In the genomic region with DNA sequence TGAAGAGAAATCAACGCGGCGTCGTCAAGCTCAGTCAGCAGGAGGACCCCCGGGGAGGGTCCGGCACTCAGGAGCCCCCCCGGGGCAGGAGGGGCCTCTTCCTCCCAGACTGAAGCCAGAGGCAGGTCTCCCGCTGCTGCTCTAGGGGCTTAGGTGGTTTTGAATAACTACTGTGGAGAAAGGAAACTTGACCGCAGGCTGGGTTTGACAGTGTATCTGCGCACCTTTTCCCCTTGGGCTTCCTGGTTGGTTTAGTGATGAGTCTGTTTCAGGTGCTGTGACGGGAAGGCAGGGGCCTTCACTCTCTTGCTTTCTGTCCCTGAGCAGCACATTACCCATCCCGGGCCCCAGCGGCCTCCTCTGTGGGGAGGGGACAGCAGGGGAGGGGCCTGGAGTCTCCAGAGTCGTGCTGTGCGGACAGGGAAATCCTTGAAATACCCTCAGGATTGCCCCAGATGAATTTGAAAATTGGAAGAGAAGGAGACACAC, we compare ENCODE assay signal across 21 cellular contexts.
DNase-seq lines count a peak whose midpoint lies in the region; ATAC-seq and TF ChIP-seq lines count a peak whose summit lies in the region.
"Had no signal": no experiment of that assay in that cellular context is flagged by ENCODE, and none has a peak within 500 bp of the region (broad histone marks: within the 10 kb centered on the region; RNA-seq: fewer than 3 reads in every experiment).

No MANE protein-coding gene starts in this region.

- no peak for ATAC-seq in activated CD8-positive, alpha-beta T cell treated with anti-CD3 and anti-CD28 coated beads, Interleukin-2, amount 10 ng/mL, durations not matched to agents 7 days and 5 days
- ATAC-seq in activated CD8-positive, alpha-beta T cell treated with anti-CD3 and anti-CD28 coated beads for 36 hours = no peak
- ATAC-seq: CD8-positive, alpha-beta T cell; PC-3 had no signal

- intact Hi-C loops in activated CD8-positive, alpha-beta T cell treated with anti-CD3 and anti-CD28 coated beads for 36 hours (cut with micrococcal nuclease) = no loop called here

- no peaks in the 10 kb centered on the region for H3K4me1 Mint-ChIP-seq in activated CD8-positive, alpha-beta T cell treated with anti-CD3 and anti-CD28 coated beads, Interleukin-2, amount 10 ng/mL, durations not matched to agents 7 days and 5 days (ENCODE audit: low read depth)
- H3K4me1 Mint-ChIP-seq in activated CD8-positive, alpha-beta T cell treated with anti-CD3 and anti-CD28 coated beads for 36 hours (ENCODE audit: low read depth) = no peaks in the 10 kb centered on the region

- no peak for TF ChIP-seq EP300 in neural cell (conservative IDR thresholded peaks at IDR 0.05; ENCODE audit: poor library complexity, severe bottlenecking)

- no peaks in the 10 kb centered on the region for H3K79me2 ChIP-seq in OCI-LY1 (ENCODE audit: insufficient read depth, low read length)
- no peaks in the 10 kb centered on the region for H3K79me2 ChIP-seq in neural cell (replicated peaks; ENCODE audit: insufficient read depth, low read length)

- CTCF ChIA-PET in activated CD8-positive, alpha-beta T cell treated with anti-CD3 and anti-CD28 coated beads, Interleukin-2, amount 10 ng/mL, durations not matched to agents 7 days and 5 days (lab: Charles Lee) = no interaction called here
- CTCF ChIA-PET in activated CD8-positive, alpha-beta T cell treated with anti-CD3 and anti-CD28 coated beads for 36 hours (lab: Charles Lee) = no interaction called here

- no peaks in the 10 kb centered on the region for H3K9me2 ChIP-seq in OCI-LY1 (ENCODE audit: low read depth, low read length)
- no peaks in the 10 kb centered on the region for H3K9me2 ChIP-seq in neural cell (ENCODE audit: insufficient read depth, low read length)

- H3K4me3 Mint-ChIP-seq in activated CD8-positive, alpha-beta T cell treated with anti-CD3 and anti-CD28 coated beads, Interleukin-2, amount 10 ng/mL, durations not matched to agents 7 days and 5 days = no peak overlapping the region
- no peak overlapping the region for H3K4me3 Mint-ChIP-seq in activated CD8-positive, alpha-beta T cell treated with anti-CD3 and anti-CD28 coated beads for 36 hours
- H3K4me3 Mint-ChIP-seq: CD8-positive, alpha-beta T cell had no signal

- no peaks in the 10 kb centered on the region for H3K9me3 Mint-ChIP-seq in activated CD8-positive, alpha-beta T cell treated with anti-CD3 and anti-CD28 coated beads, Interleukin-2, amount 10 ng/mL, durations not matched to agents 7 days and 5 days (ENCODE audit: insufficient read depth)
- H3K9me3 Mint-ChIP-seq in activated CD8-positive, alpha-beta T cell treated with anti-CD3 and anti-CD28 coated beads for 36 hours = no peaks in the 10 kb centered on the region
- H3K9me3 Mint-ChIP-seq: CD8-positive, alpha-beta T cell had no signal

- H3K27me3 Mint-ChIP-seq in activated CD8-positive, alpha-beta T cell treated with anti-CD3 and anti-CD28 coated beads, Interleukin-2, amount 10 ng/mL, durations not matched to agents 7 days and 5 days (ENCODE audit: low read depth) = no peaks in the 10 kb centered on the region
- H3K27me3 Mint-ChIP-seq in activated CD8-positive, alpha-beta T cell treated with anti-CD3 and anti-CD28 coated beads for 36 hours = peaks cover 2% of the 10 kb centered on the region

- peak overlapping the region; percentile 61 for H3K4me2 ChIP-seq in OCI-LY1 (ENCODE audit: low read length)
- H3K4me2 ChIP-seq in neural cell (ENCODE audit: low read length) = no peak overlapping the region

- H3K9me3 ChIP-seq in OCI-LY1 (ENCODE audit: low read length) (0 out of 2 replicates have a peak, but pooled peaks cover 5% of the 10 kb centered on the region), neural cell (ENCODE audit: low read length) (peaks cover 5% of the 10 kb centered on the region)
- H3K9me3 ChIP-seq: BE2C, HAP-1 had no signal

- no peak overlapping the region for H2AFZ ChIP-seq in OCI-LY1 (ENCODE audit: low read length)
- no peak overlapping the region for H2AFZ ChIP-seq in neural cell (ENCODE audit: low read depth, low read length)

- H3K36me3 ChIP-seq in OCI-LY1 (ENCODE audit: insufficient read depth, low read length) = peaks cover 11% of the 10 kb centered on the region
- no peaks in the 10 kb centered on the region for H3K36me3 ChIP-seq in neural cell (ENCODE audit: insufficient read depth, low read length)
- H3K36me3 ChIP-seq: BE2C, HAP-1 had no signal

- no peaks in the 10 kb centered on the region for H3K27me3 ChIP-seq in OCI-LY1 (ENCODE audit: insufficient read depth, low read length)
- H3K27me3 ChIP-seq in neural cell (ENCODE audit: insufficient read depth, low read depth, low read length) = no peaks in the 10 kb centered on the region

- POLR2A ChIA-PET in activated CD8-positive, alpha-beta T cell treated with anti-CD3 and anti-CD28 coated beads, Interleukin-2, amount 10 ng/mL, durations not matched to agents 7 days and 5 days (lab: Charles Lee) = no interaction called here
- POLR2A ChIA-PET in activated CD8-positive, alpha-beta T cell treated with anti-CD3 and anti-CD28 coated beads for 36 hours (lab: Charles Lee) = no interaction called here

- peak overlapping the region; percentile 72 for H3K9ac ChIP-seq in OCI-LY1 (ENCODE audit: low read length)
- peak overlapping the region; percentile 62 for H3K9ac ChIP-seq in neural cell (ENCODE audit: low read length)

- H3K36me3 Mint-ChIP-seq in activated CD8-positive, alpha-beta T cell treated with anti-CD3 and anti-CD28 coated beads, Interleukin-2, amount 10 ng/mL, durations not matched to agents 7 days and 5 days (ENCODE audit: low read depth) = no peaks in the 10 kb centered on the region
- H3K36me3 Mint-ChIP-seq in activated CD8-positive, alpha-beta T cell treated with anti-CD3 and anti-CD28 coated beads for 36 hours (ENCODE audit: low read depth) = no peaks in the 10 kb centered on the region
- H3K36me3 Mint-ChIP-seq: CD8-positive, alpha-beta T cell had no signal

- H4K20me1 ChIP-seq in OCI-LY1 (ENCODE audit: insufficient read depth, low read length) = no peaks in the 10 kb centered on the region
- H4K20me1 ChIP-seq in neural cell (ENCODE audit: insufficient read depth) = no peaks in the 10 kb centered on the region

- DNase-seq in activated CD8-positive, alpha-beta T cell treated with anti-CD3 and anti-CD28 coated beads, Interleukin-2, amount 10 ng/mL, durations not matched to agents 7 days and 5 days = peak; percentile 14
- no peak for DNase-seq in activated CD8-positive, alpha-beta T cell treated with anti-CD3 and anti-CD28 coated beads for 36 hours
- DNase-seq in DMS79 treated with DMSO at 0.1 percent for 48 hours (lab: John Stamatoyannopoulos, UW) = no peak
- no peak for DNase-seq in NCI-H1105 treated with DMSO at 0.1 percent for 48 hours (lab: John Stamatoyannopoulos, UW)
- no peak for DNase-seq in globus pallidus (ENCODE audit: low spot score)
- no peak for DNase-seq in HT-29 (ENCODE audit: low spot score)
- DNase-seq: BE2C; CD8-positive, alpha-beta T cell; DMS79; GF-D8; NCI-H1417 treated with DMSO at 0.1 percent for 48 hours; NCI-H2029; NCI-H2171; NCI-H446; NCI-H748 treated with DMSO at 0.1 percent for 48 hours; PC-3 had no signal

- H3K4me1 ChIP-seq in OCI-LY1 (ENCODE audit: insufficient read depth, low read length, severe bottlenecking) = peaks cover 55% of the 10 kb centered on the region
- H3K4me1 ChIP-seq: BE2C, HAP-1 had no signal

- H3K4me3 ChIP-seq in OCI-LY1 (ENCODE audit: low read depth, low read length, poor library complexity, severe bottlenecking) (peak overlapping the region; percentile 37), neural cell (ENCODE audit: low read length) (no peak overlapping the region)
- H3K4me3 ChIP-seq: HAP-1 had no signal

- H3K27ac ChIP-seq in OCI-LY1 (ENCODE audit: low read depth, low read length, poor library complexity, severe bottlenecking) (peak overlapping the region; percentile 98), neural cell (ENCODE audit: low read length) (peak overlapping the region; percentile 66)
- H3K27ac ChIP-seq: 22Rv1, RWPE1 had no signal

- no peak for TF ChIP-seq RAD21 in neural cell (conservative IDR thresholded peaks at IDR 0.05)

- 0 out of 2 replicates have a peak, but pooled peaks cover 5% of the 10 kb centered on the region for H3F3A ChIP-seq in OCI-LY1 (ENCODE audit: insufficient read depth, low read length)
- H3F3A ChIP-seq in neural cell (ENCODE audit: insufficient read depth, low read length, poor library complexity, severe bottlenecking) = no peaks in the 10 kb centered on the region

- no peak for TF ChIP-seq CTCF in activated CD8-positive, alpha-beta T cell treated with anti-CD3 and anti-CD28 coated beads for 36 hours (IDR thresholded peaks at IDR 0.05)
- TF ChIP-seq CTCF in OCI-LY1 (IDR thresholded peaks at IDR 0.05; ENCODE audit: low read length) = no peak
- no peak for TF ChIP-seq CTCF in neural cell (IDR thresholded peaks at IDR 0.05; ENCODE audit: poor library complexity, severe bottlenecking)

- no peak overlapping the region for H3K27ac Mint-ChIP-seq in activated CD8-positive, alpha-beta T cell treated with anti-CD3 and anti-CD28 coated beads, Interleukin-2, amount 10 ng/mL, durations not matched to agents 7 days and 5 days
- no peak overlapping the region for H3K27ac Mint-ChIP-seq in activated CD8-positive, alpha-beta T cell treated with anti-CD3 and anti-CD28 coated beads for 36 hours
- H3K27ac Mint-ChIP-seq: CD8-positive, alpha-beta T cell had no signal

TF ChIP-seq in neural cell, 6 proteins besides CTCF, POLR2A, EP300 and RAD21 (continues in another document):
- TF ChIP-seq EZH2 (IDR thresholded peaks at IDR 0.05; ENCODE audit: borderline replicate concordance, insufficient read depth, low read length, poor library complexity, severe bottlenecking) (no peak), MXI1 (conservative IDR thresholded peaks at IDR 0.05; ENCODE audit: poor library complexity, severe bottlenecking) (no peak), TAF1 (IDR thresholded peaks at IDR 0.05; ENCODE audit: low read depth) (no peak), SMC3 (conservative IDR thresholded peaks at IDR 0.05; ENCODE audit: poor library complexity) (no peak), POLR2AphosphoS5 (IDR thresholded peaks at IDR 0.05) (no peak)
